Comparison of ENCODE assay signal across 12 cellular contexts in genomic region chr21:31476551-31477120, GRCh38.
DNase-seq lines count a peak whose midpoint lies in the region; ATAC-seq, FAIRE-seq and TF ChIP-seq lines count a peak whose summit lies in the region.
"Had no signal": no experiment of that assay in that cellular context is flagged by ENCODE, and none has a peak within 500 bp of the region (broad histone marks: within the 10 kb centered on the region; RNA-seq: fewer than 3 reads in every experiment).

No MANE protein-coding gene starts in this region.

- WGBS in K562 (ENCODE audit: insufficient coverage, low coverage, missing lambda C conversion rate): 0% methylated on average over 8 of the region's 8 CpGs

- H3K27ac ChIP-seq in cardiac muscle cell (no peak overlapping the region), K562 (ENCODE audit: extremely low read depth, low read depth, low read length) (no peak overlapping the region)
- H3K27ac ChIP-seq: tibial nerve had no signal

- in situ Hi-C loops in K562 (cut with MboI): no loop called here

- no peak for ATAC-seq in K562
- no peak for ATAC-seq in HG03460 (IDR thresholded peaks at IDR 0.05; ENCODE audit: unreplicated experiment)
- ATAC-seq: activated CD4-positive, alpha-beta T cell treated with anti-CD3 and anti-CD28 coated beads for 36 hours had no signal

- FAIRE-seq in K562 (lab: Jason Lieb, UNC): no peak

- peak in 1 of 2 donors; percentile 42 for DNase-seq in cardiac muscle cell (ENCODE audit: low read depth in 1 of 2, low spot score in 1 of 2)
- no peak for DNase-seq in cardiac septum (ENCODE audit: low spot score)
- DNase-seq in K562 (ENCODE audit: extremely low read depth in 1 of 4, low spot score in 3 of 4): no peak
- peak; percentile 38 for DNase-seq in iris pigment epithelial cell (ENCODE audit: low read depth)
- DNase-seq in superior temporal gyrus (ENCODE audit: extremely low spot score): peak; percentile 57
- no peak for DNase-seq in T1000 (lab: John Stamatoyannopoulos, UW)
- DNase-seq in middle frontal gyrus (ENCODE audit: extremely low spot score, low spot score): no peak
- DNase-seq: activated CD4-positive, alpha-beta T cell treated with anti-CD3 and anti-CD28 coated beads for 36 hours; foreskin fibroblast; RPMI8226 had no signal

- no peak for TF ChIP-seq EP300 in K562 (IDR thresholded peaks at IDR 0.05; ENCODE audit: low read length)

- no peaks in the 10 kb centered on the region for H3K36me3 ChIP-seq in cardiac muscle cell
- no peaks in the 10 kb centered on the region for H3K36me3 ChIP-seq in K562 (ENCODE audit: control insufficient read depth, insufficient read depth, low read length)
- H3K36me3 ChIP-seq: tibial nerve had no signal

- H3K9me3 ChIP-seq in cardiac muscle cell (ENCODE audit: low read depth) (no peaks in the 10 kb centered on the region), K562 (replicated peaks; ENCODE audit: control insufficient read depth, insufficient read depth, low read depth, low read length) (peaks cover 2% of the 10 kb centered on the region; the same call in 1 of the 2 replicates)

- no peak overlapping the region for H3K4me2 ChIP-seq in K562 (ENCODE audit: insufficient read depth, low read length)

- CTCF ChIA-PET in K562 (lab: Yijun Ruan, JAX; ENCODE audit: low intra/inter-chr PET ratio): no interaction called here

- no peak for TF ChIP-seq RAD21 in K562 (CRISPR knock-in tag; conservative IDR thresholded peaks at IDR 0.05 in 1 of 2, IDR thresholded peaks at IDR 0.05 in 1 of 2)

- no peaks in the 10 kb centered on the region for H3K4me1 ChIP-seq in cardiac muscle cell (ENCODE audit: low read depth)
- H3K4me1 ChIP-seq in K562 (replicated peaks in 1 of 2; ENCODE audit: control insufficient read depth in 2 of 2, insufficient read depth in 2 of 2, low read length in 2 of 2): no peaks in the 10 kb centered on the region
- H3K4me1 ChIP-seq: tibial nerve had no signal

- no peak for TF ChIP-seq POLR2A in K562 (conservative IDR thresholded peaks at IDR 0.05)

- H3K79me2 ChIP-seq in K562 (ENCODE audit: control insufficient read depth, insufficient read depth, low read length): no peaks in the 10 kb centered on the region

- no peak overlapping the region for H2AFZ ChIP-seq in K562 (ENCODE audit: low read depth, low read length)

- H3K27me3 ChIP-seq in cardiac muscle cell (no peaks in the 10 kb centered on the region), K562 (ENCODE audit: control insufficient read depth in 2 of 2, insufficient read depth in 2 of 2, low read length in 2 of 2) (no peaks in the 10 kb centered on the region; a peak in 1 of 5 replicates)
- H3K27me3 ChIP-seq: tibial nerve had no signal

- intact Hi-C loops in cardiac septum (cut with DNase I): no loop called here
- intact Hi-C loops in K562 (cut with micrococcal nuclease): no loop called here

- H3K9ac ChIP-seq in K562 (ENCODE audit: insufficient read depth in 1 of 2, low read depth in 2 of 2, low read length in 2 of 2): no peak overlapping the region

- H3K4me3 ChIP-seq in cardiac muscle cell (no peak overlapping the region), K562 (no peak overlapping the region)
- H3K4me3 ChIP-seq: tibial nerve had no signal

- POLR2A ChIA-PET in K562 (lab: Yijun Ruan, JAX): no interaction called here

- BruUV-seq in K562 (replicated peaks; lab: Mats Ljungman, UMichigan): no TSS peak

- no peaks in the 10 kb centered on the region for H3K9me1 ChIP-seq in K562 (ENCODE audit: control insufficient read depth, insufficient read depth, low read length)

- TF ChIP-seq CTCF in cardiac muscle cell (IDR thresholded peaks at IDR 0.05; ENCODE audit: low read depth, low read length): peak; percentile 37
- TF ChIP-seq CTCF in K562 (IDR thresholded peaks at IDR 0.05 in 2 of 3, conservative IDR thresholded peaks at IDR 0.05 in 1 of 3; ENCODE audit: insufficient read depth in 2 of 3, low read depth in 1 of 3, low read length in 3 of 3): no peak

- H4K20me1 ChIP-seq in K562 (replicated peaks; ENCODE audit: control insufficient read depth, insufficient read depth, low read length): no peaks in the 10 kb centered on the region

TF ChIP-seq in K562, 482 proteins besides CTCF, POLR2A, EP300 and RAD21:
- TF ChIP-seq RFX1 (IDR thresholded peaks at IDR 0.05): peak; percentile 68
- no peak for TF ChIP-seq CSDE1 (IDR thresholded peaks at IDR 0.05)

Comparison
In these comparisons a context has a peak if more than half of its experiments do, and no peak if none do; other contexts are left out.
1. DNase-seq: peak in iris pigment epithelial cell (single experiment) and superior temporal gyrus (single experiment); none in cardiac septum (single experiment), K562 (0 of 4), T1000 (single experiment) and middle frontal gyrus (single experiment).